18 cellular contexts compared by ENCODE assay signal in the genomic region with DNA sequence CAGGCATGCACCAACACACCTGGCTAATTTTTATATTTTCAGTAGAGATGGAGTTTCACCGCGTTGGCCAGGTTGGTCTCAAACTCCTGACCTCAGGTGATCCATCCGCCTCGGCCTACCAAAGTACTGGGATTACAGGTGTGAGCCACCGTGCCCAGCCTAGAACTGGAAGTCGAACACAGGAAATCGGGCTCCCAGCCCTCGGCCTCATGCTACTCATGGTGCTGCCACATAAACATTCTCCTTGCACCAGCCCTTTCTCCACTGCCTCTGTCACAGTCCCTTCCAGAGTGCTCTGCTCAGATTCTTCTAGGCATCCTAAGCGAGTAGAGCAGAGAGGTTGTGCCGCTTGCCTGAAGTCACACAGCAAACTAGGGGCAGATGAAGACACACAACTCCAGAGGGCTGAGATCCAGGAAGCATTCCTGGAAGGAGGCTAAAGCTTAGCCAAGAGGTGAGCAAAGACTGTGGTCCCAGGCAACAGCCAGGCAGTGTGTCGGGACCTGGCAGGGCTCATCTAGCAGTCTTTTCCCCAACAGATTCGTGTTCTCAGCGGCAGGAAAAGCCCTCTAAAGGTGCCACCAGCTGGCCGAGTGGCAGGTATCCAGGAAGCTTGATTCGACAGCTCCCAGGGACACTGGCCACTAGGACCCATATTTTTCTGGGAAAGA. TPM values are rescaled to one million over a fixed set of nuclear protein-coding genes. Genes with fewer than 3 reads are reported as not detected.
A peak's percentile ranks its signal among the peaks of the same experiment; 100 is the strongest.
DNase-seq lines count a peak whose midpoint lies in the region; ATAC-seq and TF ChIP-seq lines count a peak whose summit lies in the region.
"Had no signal": no experiment of that assay in that cellular context is flagged by ENCODE, and none has a peak within 500 bp of the region (broad histone marks: within the 10 kb centered on the region; RNA-seq: fewer than 3 reads in every experiment).

No MANE protein-coding gene starts in this region.

- H3K4me3 ChIP-seq in heart right ventricle (no peak overlapping the region), HEK293 (ENCODE audit: low read depth, low read length) (no peak overlapping the region), mesendoderm (ENCODE audit: low read length) (no peak overlapping the region)
- H3K4me3 ChIP-seq: HAP-1 had no signal

- H2AK5ac ChIP-seq in mesendoderm (ENCODE audit: low read length), result no peak overlapping the region

- peak overlapping the region in 8 of 10 donors; percentile 69 to 92 (median 85) for H3K27ac ChIP-seq in heart right ventricle
- H3K27ac ChIP-seq in HEK293 (ENCODE audit: extremely low read depth, low read depth, low read length), result no peak overlapping the region
- H3K27ac ChIP-seq in mesendoderm (ENCODE audit: low read depth, low read length), result no peak overlapping the region

- no peak overlapping the region for H3K9ac ChIP-seq in mesendoderm (ENCODE audit: low read length)

- peak overlapping the region; percentile 42 for H3K56ac ChIP-seq in mesendoderm (ENCODE audit: low read length)

- CTCF ChIA-PET in HEK293 (lab: Yijun Ruan, JAX), result interaction anchor here (0.5 to 0.6 kb wide), 2 partner anchors 84 to 206 kb away, joined by 3 to 4 read pairs; no protein-coding TSS in a partner anchor

- TF ChIP-seq CTCF in heart right ventricle (IDR thresholded peaks at IDR 0.05) (no peak), HEK293 (tag by site-specific recombination; IDR thresholded peaks at IDR 0.05) (no peak)

- H3K18ac ChIP-seq in mesendoderm (ENCODE audit: low read length), result no peak overlapping the region

- ATAC-seq in heart right ventricle (no peak), left cardiac atrium (no peak)
- ATAC-seq: CD8-positive, alpha-beta T cell had no signal

- no peak overlapping the region for H2BK5ac ChIP-seq in mesendoderm (ENCODE audit: low read length)

- H3K79me2 ChIP-seq in mesendoderm (ENCODE audit: control insufficient read depth, insufficient read depth, low read length), result no peaks in the 10 kb centered on the region

- H4K5ac ChIP-seq in mesendoderm (ENCODE audit: low read length), result no peak overlapping the region

- no peak for DNase-seq in heart right ventricle
- no peak for DNase-seq in left cardiac atrium
- DNase-seq in cerebellar cortex (ENCODE audit: low spot score), result peak; percentile 69
- no peak for DNase-seq in mesendoderm
- DNase-seq in NCI-H2107 (lab: John Stamatoyannopoulos, UW), result no peak
- DNase-seq in DMS53 (lab: John Stamatoyannopoulos, UW), result no peak
- DNase-seq: CD8-positive, alpha-beta T cell; COR-L47; DMS153; DND-41; GF-D8; GOT3; HFFc6 had no signal

- no peak overlapping the region for H2BK15ac ChIP-seq in mesendoderm (replicated peaks; ENCODE audit: low read depth)

- H3K4me2 ChIP-seq in mesendoderm (ENCODE audit: low read length), result no peak overlapping the region

- no peaks in the 10 kb centered on the region for H3K36me3 ChIP-seq in heart right ventricle
- no peaks in the 10 kb centered on the region for H3K36me3 ChIP-seq in HEK293 (ENCODE audit: control insufficient read depth in 2 of 2, insufficient read depth in 1 of 2, low read length in 2 of 2)
- H3K36me3 ChIP-seq in mesendoderm (ENCODE audit: control insufficient read depth, insufficient read depth, low read length), result no peaks in the 10 kb centered on the region
- H3K36me3 ChIP-seq: HAP-1 had no signal

- H4K8ac ChIP-seq in mesendoderm (ENCODE audit: low read depth, low read length), result no peak overlapping the region

- peaks cover 13 to 41% (median 27%) of the 10 kb centered on the region in 9 donors for H3K4me1 ChIP-seq in heart right ventricle
- H3K4me1 ChIP-seq in HEK293 (ENCODE audit: control insufficient read depth, insufficient read depth, low read length), result no peaks in the 10 kb centered on the region
- H3K4me1 ChIP-seq in mesendoderm (ENCODE audit: control insufficient read depth, low read depth, low read length), result peaks cover under 1% of the 10 kb centered on the region
- H3K4me1 ChIP-seq: HAP-1 had no signal

- intact Hi-C loops in heart right ventricle (cut with DNase I), result no loop called here
- intact Hi-C loops in left cardiac atrium (cut with DNase I), result no loop called here

- no peak overlapping the region for H3K4ac ChIP-seq in mesendoderm (ENCODE audit: low read depth, low read length)

- H3K9me3 ChIP-seq in heart right ventricle (no peaks in the 10 kb centered on the region), HEK293 (ENCODE audit: control insufficient read depth, insufficient read depth, low read depth, low read length) (no peaks in the 10 kb centered on the region)
- H3K9me3 ChIP-seq: HAP-1 had no signal

- WGBS in heart right ventricle, 2 donors, result 79 to 81% methylated on average over 15 of the region's 15 CpGs
- WGBS in mesendoderm (ENCODE audit: extremely low coverage, insufficient coverage, low lambda C conversion rate), result no CpG with 5 or more reads among the region's 15 CpGs

- H2BK120ac ChIP-seq in mesendoderm (ENCODE audit: low read depth, low read length), result no peak overlapping the region

- H3K27me3 ChIP-seq in heart right ventricle (no peaks in the 10 kb centered on the region), mesendoderm (ENCODE audit: insufficient read depth, low read length, poor library complexity) (no peaks in the 10 kb centered on the region)

- H3K79me1 ChIP-seq in mesendoderm (ENCODE audit: low read length), result no peaks in the 10 kb centered on the region

- H3K23ac ChIP-seq in mesendoderm (ENCODE audit: low read length), result no peak overlapping the region

- POLR2A ChIA-PET in HEK293 (lab: Yijun Ruan, JAX), result interaction anchor here (0.6 kb wide), 1 partner anchor 32 kb away, joined by 3 read pairs; no protein-coding TSS in a partner anchor

TF ChIP-seq in HEK293, 187 proteins besides CTCF, POLR2A, EP300 and RAD21:
- no peak for TF ChIP-seq ZNF239 (tag by site-specific recombination; IDR thresholded peaks at IDR 0.05)
- TF ChIP-seq, protein P1, sequence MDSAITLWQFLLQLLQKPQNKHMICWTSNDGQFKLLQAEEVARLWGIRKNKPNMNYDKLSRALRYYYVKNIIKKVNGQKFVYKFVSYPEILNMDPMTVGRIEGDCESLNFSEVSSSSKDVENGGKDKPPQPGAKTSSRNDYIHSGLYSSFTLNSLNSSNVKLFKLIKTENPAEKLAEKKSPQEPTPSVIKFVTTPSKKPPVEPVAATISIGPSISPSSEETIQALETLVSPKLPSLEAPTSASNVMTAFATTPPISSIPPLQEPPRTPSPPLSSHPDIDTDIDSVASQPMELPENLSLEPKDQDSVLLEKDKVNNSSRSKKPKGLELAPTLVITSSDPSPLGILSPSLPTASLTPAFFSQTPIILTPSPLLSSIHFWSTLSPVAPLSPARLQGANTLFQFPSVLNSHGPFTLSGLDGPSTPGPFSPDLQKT (IDR thresholded peaks at IDR 0.05; ENCODE audit: borderline replicate concordance, low read depth, low read length), result no peak
- TF ChIP-seq ZNF140 (tag by site-specific recombination; IDR thresholded peaks at IDR 0.05), result no peak
- peak; percentile 62 for TF ChIP-seq ZNF768 (tag by site-specific recombination; IDR thresholded peaks at IDR 0.05)
- TF ChIP-seq ZNF473 (tag by site-specific recombination; IDR thresholded peaks at IDR 0.05), result no peak

RNA-seq across cellular contexts. Expression of a gene that starts 29.6 kb away (rescaled TPM):
- total RNA-seq in heart right ventricle, result 1,000 to 10,000 TPM in 1 of 10 donors, 100 to 1,000 TPM in 5, 10 to 100 TPM in 1, 1 to 10 TPM in 3; 1.1 to 4,616 (median 291) TPM
- over 10,000 TPM in 1 of 2 donors, 10 to 100 TPM in 1; 46.2 to 15,996 TPM for polyA plus RNA-seq in heart right ventricle
- 1,000 to 10,000 TPM in 1 of 2 donors, 100 to 1,000 TPM in 1; 368 to 4,414 TPM for total RNA-seq in left cardiac atrium
- 102 TPM for polyA plus RNA-seq in mesendoderm (2013, experiment 1 of 2)
- 106 TPM for polyA plus RNA-seq in mesendoderm (2013, experiment 2 of 2)
- total RNA-seq: A673; CD8-positive, alpha-beta T cell; HFFc6 had no signal
- polyA plus RNA-seq: CD14-positive monocyte had no signal

RNA-seq across cellular contexts. Expression of a gene that starts 37.9 kb away (rescaled TPM):
- total RNA-seq in heart right ventricle, result 10 to 100 TPM; 35.5 to 47.8 (median 39.0) TPM
- 10 to 100 TPM; 23.3 to 44.7 TPM for polyA plus RNA-seq in heart right ventricle
- total RNA-seq in left cardiac atrium, result 10 to 100 TPM; 31.2 to 36.2 TPM
- polyA plus RNA-seq in mesendoderm (2013, experiment 1 of 2), result 25.8 TPM
- polyA plus RNA-seq in mesendoderm (2013, experiment 2 of 2), result 26.2 TPM

RNA-seq across cellular contexts. Expression of a gene that starts 40.8 kb away (rescaled TPM):
- total RNA-seq in heart right ventricle, result 1,000 to 10,000 TPM in 2 of 10 donors, 100 to 1,000 TPM in 5, 10 to 100 TPM in 2, 1 to 10 TPM in 1; 5.8 to 2,762 (median 663) TPM
- 1,000 to 10,000 TPM in 1 of 2 donors, 10 to 100 TPM in 1; 16.4 to 2,201 TPM for polyA plus RNA-seq in heart right ventricle
- over 10,000 TPM; 22,081 to 58,150 TPM for total RNA-seq in left cardiac atrium
- polyA plus RNA-seq in mesendoderm (2013, experiment 1 of 2), result 0.25 TPM
- 0.53 TPM for polyA plus RNA-seq in mesendoderm (2013, experiment 2 of 2)
- total RNA-seq: A673; CD8-positive, alpha-beta T cell; HFFc6 had no signal
- polyA plus RNA-seq: BJ, CD14-positive monocyte had no signal

RNA-seq across cellular contexts. Expression of a gene that starts 46.2 kb away (rescaled TPM):
- total RNA-seq in heart right ventricle, result 10 to 100 TPM; 27.3 to 95.3 (median 44.4) TPM
- 100 to 1,000 TPM in 1 of 2 donors, 10 to 100 TPM in 1; 53.0 to 102 TPM for polyA plus RNA-seq in heart right ventricle
- total RNA-seq in left cardiac atrium, result 10 to 100 TPM; 70.3 to 83.7 TPM
- 32.1 TPM for polyA plus RNA-seq in mesendoderm (2013, experiment 1 of 2)
- 32.6 TPM for polyA plus RNA-seq in mesendoderm (2013, experiment 2 of 2)

Comparison
In these comparisons a context has a peak if more than half of its experiments do, and no peak if none do; other contexts are left out.
1. RNA of a gene that starts 40.8 kb away (total RNA-seq): 22,081 to 58,150 TPM in left cardiac atrium; 5.8 to 2,762 TPM in heart right ventricle; every median in the first group is over 4 times any median in the second.
2. H3K27ac ChIP-seq: peak in heart right ventricle (8 of 10); none in HEK293 (single experiment) and mesendoderm (single experiment).